Comparison of ENCODE assay signal across 17 cellular contexts in the genomic region with DNA sequence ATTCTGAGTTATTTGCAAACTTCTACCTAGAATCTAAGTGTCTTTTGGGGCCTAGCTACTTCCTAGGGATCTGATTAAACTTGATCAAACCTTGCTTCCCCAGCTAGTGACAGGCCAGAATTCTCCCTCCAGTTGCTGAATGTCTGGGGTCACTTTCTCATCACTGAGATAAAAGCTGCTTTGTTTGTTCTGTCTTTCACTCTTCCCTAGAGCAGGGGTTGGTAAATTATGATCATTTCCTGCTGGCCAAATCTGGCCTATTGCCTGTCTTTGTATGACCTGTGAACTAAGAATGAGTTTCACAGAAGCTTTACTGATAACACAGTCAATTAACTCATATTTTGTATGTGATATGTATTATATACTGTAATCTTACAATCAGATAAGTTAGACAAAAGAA.
DNase-seq lines count a peak whose midpoint lies in the region; ATAC-seq and TF ChIP-seq lines count a peak whose summit lies in the region.
"Had no signal": no experiment of that assay in that cellular context is flagged by ENCODE, and none has a peak within 500 bp of the region (broad histone marks: within the 10 kb centered on the region; RNA-seq: fewer than 3 reads in every experiment).

No MANE protein-coding gene starts in this region.

- no peaks in the 10 kb centered on the region for H3K27me3 Mint-ChIP-seq in neural progenitor cell (ENCODE audit: insufficient read depth, low read depth)

- H3K27ac ChIP-seq in neural progenitor cell = no peak overlapping the region
- H3K27ac ChIP-seq: RWPE1, SJCRH30 had no signal

- in situ Hi-C loops in SK-MEL-5 (cut with HindIII; ENCODE audit: low pct_unique_long_range_greater_than_20kb, low sequenced_read_pairs) = no loop called here

- peaks cover 18% of the 10 kb centered on the region for H3K4me1 Mint-ChIP-seq in neural progenitor cell

- TF ChIP-seq CTCF in neural progenitor cell (IDR thresholded peaks at IDR 0.05) = no peak

- intact Hi-C loops in left colon (cut with DNase I, micrococcal nuclease) = no loop called here

- no peak overlapping the region for H3K4me3 ChIP-seq in neural progenitor cell
- H3K4me3 ChIP-seq: SJCRH30 had no signal

- ATAC-seq in left colon (peak; percentile 70), HG02981 (IDR thresholded peaks at IDR 0.05; ENCODE audit: unreplicated experiment) (no peak), GM21723 (IDR thresholded peaks at IDR 0.05; ENCODE audit: unreplicated experiment) (no peak)

- H3K9me3 Mint-ChIP-seq in neural progenitor cell = no peaks in the 10 kb centered on the region

- no peak overlapping the region for H3K9ac ChIP-seq in neural progenitor cell

- no peak overlapping the region for H3K4me2 ChIP-seq in neural progenitor cell

- H4K20me1 ChIP-seq in neural progenitor cell (ENCODE audit: low read depth) = no peaks in the 10 kb centered on the region

- H3K79me2 ChIP-seq in neural progenitor cell (ENCODE audit: low read depth) = no peaks in the 10 kb centered on the region

- H3F3A ChIP-seq in neural progenitor cell (ENCODE audit: low read depth) = no peaks in the 10 kb centered on the region

- no peak overlapping the region for H3K4me3 Mint-ChIP-seq in neural progenitor cell

- no peaks in the 10 kb centered on the region for H3K27me3 ChIP-seq in neural progenitor cell
- H3K27me3 ChIP-seq: SJCRH30 had no signal

- DNase-seq in HT1080 (ENCODE audit: low read depth) = peak; percentile 73
- DNase-seq in SK-MEL-5 (ENCODE audit: low read depth, low spot score) = peak; percentile 80
- no peak for DNase-seq in left colon
- DNase-seq in neural progenitor cell (ENCODE audit: low spot score) = no peak
- DNase-seq in activated CD8-positive, alpha-beta memory T cell treated with anti-CD3 and anti-CD28 coated beads, Interleukin-2, amount 50 U/mL, for 48 hours = no peak
- DNase-seq: Caco-2; EL; KG1; NCI-H1436; NCI-H2029; NCI-H510A; NK-92 treated with Interleukin-12 subunit alpha and Interleukin-12 subunit beta, amount 100 ng/mL, for 24 hours; OCI-M1 had no signal

- H3K27ac Mint-ChIP-seq in neural progenitor cell = peak overlapping the region; percentile 16

- H3K36me3 ChIP-seq in neural progenitor cell = no peaks in the 10 kb centered on the region
- H3K36me3 ChIP-seq: SJCRH30 had no signal

- H3K4me1 ChIP-seq in neural progenitor cell = no peaks in the 10 kb centered on the region
- H3K4me1 ChIP-seq: Caco-2, SJCRH30 had no signal

- H3K9me3 ChIP-seq in neural progenitor cell (ENCODE audit: low read depth) = no peaks in the 10 kb centered on the region
- H3K9me3 ChIP-seq: Caco-2, SJCRH30 had no signal

- no peaks in the 10 kb centered on the region for H3K36me3 Mint-ChIP-seq in neural progenitor cell

- no peak overlapping the region for H2AFZ ChIP-seq in neural progenitor cell (replicated peaks)

Comparison
In these comparisons a context has a peak if more than half of its experiments do, and no peak if none do; other contexts are left out.
1. DNase-seq: peak in HT1080 (single experiment) and SK-MEL-5 (single experiment); none in left colon (0 of 2), neural progenitor cell (single experiment) and activated CD8-positive, alpha-beta memory T cell treated with anti-CD3 and anti-CD28 coated beads, Interleukin-2, amount 50 U/mL, for 48 hours (single experiment).